In genomic region chr13:31943591-31943990, GRCh38 we compare ENCODE assay signal across 21 cellular contexts.
"Had no signal": no experiment of that assay in that cellular context is flagged by ENCODE, and none has a peak within 500 bp of the region (broad histone marks: within the 10 kb centered on the region; RNA-seq: fewer than 3 reads in every experiment).

No MANE protein-coding gene starts in this region.

- H3K36me3 Mint-ChIP-seq: activated naive CD4-positive, alpha-beta T cell treated with anti-CD3 and anti-CD28 coated beads, Interleukin-2, amount 10 ng/mL, durations not matched to agents 7 days and 5 days; stimulated activated effector memory CD8-positive, alpha-beta T cell treated with anti-CD3 and anti-CD28 coated beads, Interleukin-12 subunit alpha, Interleukin-12 subunit beta, amount 100 ng/mL, for 72 hours; type B pancreatic cell had no signal

- H3K4me3 Mint-ChIP-seq: activated CD4-positive, alpha-beta T cell treated with anti-CD3 and anti-CD28 coated beads, Interleukin-2, amount 10 ng/mL, durations not matched to agents 7 days and 5 days; activated CD8-positive, alpha-beta T cell treated with anti-CD3 and anti-CD28 coated beads, Interleukin-2, amount 10 ng/mL, durations not matched to agents 7 days and 5 days; activated naive CD4-positive, alpha-beta T cell treated with anti-CD3 and anti-CD28 coated beads, Interleukin-2, amount 10 ng/mL, durations not matched to agents 7 days and 5 days; activated T-cell treated with anti-CD3 and anti-CD28 coated beads, Interleukin-2, amount 50 U/mL, for 24 hours; natural killer cell treated with Interleukin-12 subunit alpha and Interleukin-12 subunit beta and Interleukin-15 and Interleukin-18, amount 100 ng/mL, for 72 hours; stimulated activated effector memory CD8-positive, alpha-beta T cell treated with anti-CD3 and anti-CD28 coated beads, Interleukin-12 subunit alpha, Interleukin-12 subunit beta, amount 100 ng/mL, for 72 hours; type B pancreatic cell had no signal

- H3K9me3 Mint-ChIP-seq: activated CD4-positive, alpha-beta T cell treated with anti-CD3 and anti-CD28 coated beads, Interleukin-2, amount 10 ng/mL, durations not matched to agents 7 days and 5 days; activated naive CD4-positive, alpha-beta T cell treated with anti-CD3 and anti-CD28 coated beads, Interleukin-2, amount 10 ng/mL, durations not matched to agents 7 days and 5 days; activated T-cell treated with anti-CD3 and anti-CD28 coated beads, Interleukin-2, amount 50 U/mL, for 24 hours; natural killer cell treated with Interleukin-12 subunit alpha and Interleukin-12 subunit beta and Interleukin-15 and Interleukin-18, amount 100 ng/mL, for 72 hours; stimulated activated effector memory CD8-positive, alpha-beta T cell treated with anti-CD3 and anti-CD28 coated beads, Interleukin-12 subunit alpha, Interleukin-12 subunit beta, amount 100 ng/mL, for 72 hours had no signal

- H3K27me3 ChIP-seq: sigmoid colon, stomach had no signal

- H3K4me1 Mint-ChIP-seq: activated CD4-positive, alpha-beta T cell treated with anti-CD3 and anti-CD28 coated beads, Interleukin-2, amount 10 ng/mL, durations not matched to agents 7 days and 5 days; activated naive CD4-positive, alpha-beta T cell treated with anti-CD3 and anti-CD28 coated beads, Interleukin-2, amount 10 ng/mL, durations not matched to agents 7 days and 5 days had no signal

- FAIRE-seq: frontal cortex had no signal

- H3K27ac ChIP-seq: lower lobe of right lung, sigmoid colon, stomach had no signal

- ATAC-seq: activated CD8-positive, alpha-beta T cell treated with anti-CD3 and anti-CD28 coated beads, Interleukin-2, amount 10 ng/mL, durations not matched to agents 7 days and 5 days; esophagus mucosa; lower lobe of right lung; natural killer cell treated with Interleukin-12 subunit alpha and Interleukin-12 subunit beta and Interleukin-15 and Interleukin-18, amount 100 ng/mL, for 72 hours; stimulated activated effector memory CD8-positive, alpha-beta T cell treated with anti-CD3 and anti-CD28 coated beads, Interleukin-12 subunit alpha, Interleukin-12 subunit beta, amount 100 ng/mL, for 72 hours had no signal

- H3K4me3 ChIP-seq: lower lobe of right lung, sigmoid colon, stomach had no signal

- DNase-seq: activated CD4-positive, alpha-beta T cell treated with anti-CD3 and anti-CD28 coated beads, Interleukin-2, amount 10 ng/mL, durations not matched to agents 7 days and 5 days; activated CD8-positive, alpha-beta T cell treated with anti-CD3 and anti-CD28 coated beads, Interleukin-2, amount 10 ng/mL, durations not matched to agents 7 days and 5 days; activated effector memory CD4-positive, alpha-beta T cell treated with Interleukin-2 at 50 U/mL for 16 hours; activated naive CD4-positive, alpha-beta T cell treated with anti-CD3 and anti-CD28 coated beads, Interleukin-2, amount 10 ng/mL, durations not matched to agents 7 days and 5 days; activated T-cell treated with anti-CD3 and anti-CD28 coated beads, Interleukin-2, amount 50 U/mL, for 24 hours; aorta; cerebellar nuclear complex; cortex of kidney; effector CD8-positive, alpha-beta T cell; hypothalamus; islet precursor cell; lower lobe of right lung; sigmoid colon; stimulated activated CD4-positive, alpha-beta T cell treated with anti-CD3 and anti-CD28 coated beads, Interleukin-4, amount 100 ng/mL, for 24 hours; stomach; T1000 had no signal

- H3K27ac Mint-ChIP-seq: activated CD4-positive, alpha-beta T cell treated with anti-CD3 and anti-CD28 coated beads, Interleukin-2, amount 10 ng/mL, durations not matched to agents 7 days and 5 days; activated CD8-positive, alpha-beta T cell treated with anti-CD3 and anti-CD28 coated beads, Interleukin-2, amount 10 ng/mL, durations not matched to agents 7 days and 5 days; activated naive CD4-positive, alpha-beta T cell treated with anti-CD3 and anti-CD28 coated beads, Interleukin-2, amount 10 ng/mL, durations not matched to agents 7 days and 5 days; activated T-cell treated with anti-CD3 and anti-CD28 coated beads, Interleukin-2, amount 50 U/mL, for 24 hours; natural killer cell treated with Interleukin-12 subunit alpha and Interleukin-12 subunit beta and Interleukin-15 and Interleukin-18, amount 100 ng/mL, for 72 hours; stimulated activated effector memory CD8-positive, alpha-beta T cell treated with anti-CD3 and anti-CD28 coated beads, Interleukin-12 subunit alpha, Interleukin-12 subunit beta, amount 100 ng/mL, for 72 hours; type B pancreatic cell had no signal

- H3K9me3 ChIP-seq: lower lobe of right lung, sigmoid colon, stomach had no signal

- H3K27me3 Mint-ChIP-seq: activated T-cell treated with anti-CD3 and anti-CD28 coated beads, Interleukin-2, amount 50 U/mL, for 24 hours; natural killer cell treated with Interleukin-12 subunit alpha and Interleukin-12 subunit beta and Interleukin-15 and Interleukin-18, amount 100 ng/mL, for 72 hours; type B pancreatic cell had no signal

- H3K36me3 ChIP-seq: lower lobe of right lung, sigmoid colon, stomach had no signal
